ENCODE assay signal across 1 cellular context in the genomic region with DNA sequence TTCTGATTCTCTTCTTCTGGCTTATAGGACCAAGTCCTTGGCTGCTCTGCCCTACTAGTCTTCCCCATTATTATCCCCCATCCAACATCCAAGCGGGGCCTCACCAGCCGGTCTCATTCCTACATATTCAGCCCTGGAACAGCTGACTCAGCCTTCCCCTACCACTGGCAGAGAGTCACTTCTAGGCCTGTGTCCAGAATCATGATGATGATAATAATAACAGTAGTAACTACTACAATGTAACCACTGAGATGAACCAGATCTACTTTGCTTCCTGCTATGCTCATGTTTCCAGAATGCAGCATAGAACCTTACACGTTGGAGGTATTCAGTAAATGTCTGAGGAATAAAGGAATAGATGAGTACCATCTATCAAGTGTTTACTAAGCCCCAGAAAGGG.
TF ChIP-seq lines count a peak whose summit lies in the region.

No MANE protein-coding gene starts in this region.

TF ChIP-seq in GM23338, 12 proteins besides CTCF, POLR2A, EP300 and RAD21 (continued from another document):
- TF ChIP-seq, protein P1, sequence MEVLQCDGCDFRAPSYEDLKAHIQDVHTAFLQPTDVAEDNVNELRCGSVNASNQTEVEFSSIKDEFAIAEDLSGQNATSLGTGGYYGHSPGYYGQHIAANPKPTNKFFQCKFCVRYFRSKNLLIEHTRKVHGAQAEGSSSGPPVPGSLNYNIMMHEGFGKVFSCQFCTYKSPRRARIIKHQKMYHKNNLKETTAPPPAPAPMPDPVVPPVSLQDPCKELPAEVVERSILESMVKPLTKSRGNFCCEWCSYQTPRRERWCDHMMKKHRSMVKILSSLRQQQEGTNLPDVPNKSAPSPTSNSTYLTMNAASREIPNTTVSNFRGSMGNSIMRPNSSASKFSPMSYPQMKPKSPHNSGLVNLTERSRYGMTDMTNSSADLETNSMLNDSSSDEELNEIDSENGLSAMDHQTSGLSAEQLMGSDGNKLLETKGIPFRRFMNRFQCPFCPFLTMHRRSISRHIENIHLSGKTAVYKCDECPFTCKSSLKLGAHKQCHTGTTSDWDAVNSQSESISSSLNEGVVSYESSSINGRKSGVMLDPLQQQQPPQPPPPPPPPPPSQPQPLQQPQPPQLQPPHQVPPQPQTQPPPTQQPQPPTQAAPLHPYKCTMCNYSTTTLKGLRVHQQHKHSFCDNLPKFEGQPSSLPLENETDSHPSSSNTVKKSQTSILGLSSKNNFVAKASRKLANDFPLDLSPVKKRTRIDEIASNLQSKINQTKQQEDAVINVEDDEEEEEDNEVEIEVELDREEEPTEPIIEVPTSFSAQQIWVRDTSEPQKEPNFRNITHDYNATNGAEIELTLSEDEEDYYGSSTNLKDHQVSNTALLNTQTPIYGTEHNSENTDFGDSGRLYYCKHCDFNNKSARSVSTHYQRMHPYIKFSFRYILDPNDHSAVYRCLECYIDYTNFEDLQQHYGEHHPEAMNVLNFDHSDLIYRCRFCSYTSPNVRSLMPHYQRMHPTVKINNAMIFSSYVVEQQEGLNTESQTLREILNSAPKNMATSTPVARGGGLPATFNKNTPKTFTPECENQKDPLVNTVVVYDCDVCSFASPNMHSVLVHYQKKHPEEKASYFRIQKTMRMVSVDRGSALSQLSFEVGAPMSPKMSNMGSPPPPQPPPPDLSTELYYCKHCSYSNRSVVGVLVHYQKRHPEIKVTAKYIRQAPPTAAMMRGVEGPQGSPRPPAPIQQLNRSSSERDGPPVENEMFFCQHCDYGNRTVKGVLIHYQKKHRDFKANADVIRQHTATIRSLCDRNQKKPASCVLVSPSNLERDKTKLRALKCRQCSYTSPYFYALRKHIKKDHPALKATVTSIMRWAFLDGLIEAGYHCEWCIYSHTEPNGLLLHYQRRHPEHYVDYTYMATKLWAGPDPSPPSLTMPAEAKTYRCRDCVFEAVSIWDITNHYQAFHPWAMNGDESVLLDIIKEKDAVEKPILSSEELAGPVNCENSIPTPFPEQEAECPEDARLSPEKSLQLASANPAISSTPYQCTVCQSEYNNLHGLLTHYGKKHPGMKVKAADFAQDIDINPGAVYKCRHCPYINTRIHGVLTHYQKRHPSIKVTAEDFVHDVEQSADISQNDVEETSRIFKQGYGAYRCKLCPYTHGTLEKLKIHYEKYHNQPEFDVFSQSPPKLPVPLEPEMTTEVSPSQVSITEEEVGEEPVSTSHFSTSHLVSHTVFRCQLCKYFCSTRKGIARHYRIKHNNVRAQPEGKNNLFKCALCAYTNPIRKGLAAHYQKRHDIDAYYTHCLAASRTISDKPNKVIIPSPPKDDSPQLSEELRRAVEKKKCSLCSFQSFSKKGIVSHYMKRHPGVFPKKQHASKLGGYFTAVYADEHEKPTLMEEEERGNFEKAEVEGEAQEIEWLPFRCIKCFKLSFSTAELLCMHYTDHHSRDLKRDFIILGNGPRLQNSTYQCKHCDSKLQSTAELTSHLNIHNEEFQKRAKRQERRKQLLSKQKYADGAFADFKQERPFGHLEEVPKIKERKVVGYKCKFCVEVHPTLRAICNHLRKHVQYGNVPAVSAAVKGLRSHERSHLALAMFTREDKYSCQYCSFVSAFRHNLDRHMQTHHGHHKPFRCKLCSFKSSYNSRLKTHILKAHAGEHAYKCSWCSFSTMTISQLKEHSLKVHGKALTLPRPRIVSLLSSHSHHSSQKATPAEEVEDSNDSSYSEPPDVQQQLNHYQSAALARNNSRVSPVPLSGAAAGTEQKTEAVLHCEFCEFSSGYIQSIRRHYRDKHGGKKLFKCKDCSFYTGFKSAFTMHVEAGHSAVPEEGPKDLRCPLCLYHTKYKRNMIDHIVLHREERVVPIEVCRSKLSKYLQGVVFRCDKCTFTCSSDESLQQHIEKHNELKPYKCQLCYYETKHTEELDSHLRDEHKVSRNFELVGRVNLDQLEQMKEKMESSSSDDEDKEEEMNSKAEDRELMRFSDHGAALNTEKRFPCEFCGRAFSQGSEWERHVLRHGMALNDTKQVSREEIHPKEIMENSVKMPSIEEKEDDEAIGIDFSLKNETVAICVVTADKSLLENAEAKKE (CRISPR knock-in tag; IDR thresholded peaks at IDR 0.05): no peak
- TF ChIP-seq ZNF331 (CRISPR knock-in tag; IDR thresholded peaks at IDR 0.05; ENCODE audit: low read depth) (no peak), POLR2AphosphoS5 (IDR thresholded peaks at IDR 0.05; ENCODE audit: low read depth) (no peak), REST (IDR thresholded peaks at IDR 0.05; ENCODE audit: unreplicated experiment) (no peak), NANOG (IDR thresholded peaks at IDR 0.05; ENCODE audit: borderline replicate concordance) (no peak), ETS1 (IDR thresholded peaks at IDR 0.05) (no peak)
